Comparison of ENCODE assay signal across 8 cellular contexts in genomic region chr6:7260291-7261029, GRCh38. TPM values are rescaled to one million over a fixed set of nuclear protein-coding genes. Genes with fewer than 3 reads are reported as not detected.
A peak's percentile ranks its signal among the peaks of the same experiment; 100 is the strongest.
DNase-seq lines count a peak whose midpoint lies in the region; ATAC-seq and TF ChIP-seq lines count a peak whose summit lies in the region.

No MANE protein-coding gene starts in this region.

- peak overlapping the region; percentile 74 for H3K4me3 ChIP-seq in WI38 (ENCODE audit: low read depth, low read length)
- H3K4me3 ChIP-seq in skeletal muscle cell (ENCODE audit: low read depth, low read length) = peak overlapping the region; percentile 62

- intact Hi-C loops in left ventricle myocardium superior (cut with micrococcal nuclease) = no loop called here

- no peak for DNase-seq in left ventricle myocardium superior
- DNase-seq in skeletal muscle cell (ENCODE audit: low read depth) = no peak
- no peak for DNase-seq in central memory CD4-positive, alpha-beta T cell
- no peak for DNase-seq in ecto neural progenitor cell (ENCODE audit: low spot score)
- DNase-seq in A172 (ENCODE audit: low spot score) = no peak
- no peak for DNase-seq in COLO668 (lab: John Stamatoyannopoulos, UW; ENCODE audit: unreplicated experiment)

- TF ChIP-seq CTCF in WI38 (IDR thresholded peaks at IDR 0.05; ENCODE audit: low read depth, low read length) = no peak

- ATAC-seq in GM21786 (IDR thresholded peaks at IDR 0.05; ENCODE audit: unreplicated experiment) = peak; percentile 17
- ATAC-seq in left ventricle myocardium superior = peak; percentile 22

RNA-seq across cellular contexts. Expression of gene SSR1, which starts 52.5 kb away (rescaled TPM):
- total RNA-seq in left ventricle myocardium superior = 62.5 TPM
- total RNA-seq in A172 (2014; rRNA removed; shearing (Covaris generic)) = 110 TPM in 2 replicates
